Comparison of ENCODE assay signal across 8 cellular contexts in the genomic region with DNA sequence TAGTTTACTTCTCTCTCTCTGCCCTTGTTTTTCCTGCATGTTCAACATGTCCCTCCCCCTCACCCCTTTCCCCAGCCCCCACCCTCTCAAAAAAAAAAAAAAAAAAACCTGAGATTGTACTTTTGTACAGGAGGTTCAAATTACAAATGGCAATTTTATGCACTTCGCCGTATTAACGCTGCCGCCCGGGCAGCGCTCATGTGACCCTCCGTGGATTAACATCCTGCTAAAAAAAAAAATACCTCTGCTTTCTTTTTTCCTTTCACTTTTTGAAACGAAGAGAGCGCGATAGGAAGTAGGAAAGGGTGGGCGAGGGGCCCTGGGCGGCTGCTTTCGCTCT. TPM values are rescaled to one million over a fixed set of nuclear protein-coding genes. Genes with fewer than 3 reads are reported as not detected.
DNase-seq lines count a peak whose midpoint lies in the region; TF ChIP-seq lines count a peak whose summit lies in the region.

No MANE protein-coding gene starts in this region.

- in situ Hi-C loops in astrocyte of the spinal cord (cut with HindIII; ENCODE audit: low sequenced_read_pairs) = loop anchor here (25.0 kb wide), 1 partner anchor 1046 kb away; no protein-coding TSS in a partner anchor
- in situ Hi-C loops in GM13977 (cut with MboI; ENCODE audit: low pct_unique_long_range_greater_than_20kb, low sequenced_read_pairs, unreplicated experiment) = no loop called here

- CTCF ChIA-PET in activated CD4-positive, alpha-beta memory T cell treated with anti-CD3 and anti-CD28 coated beads, Interleukin-2, amount 10 ng/mL, durations not matched to agents 7 days and 5 days (lab: Charles Lee) = no interaction called here
- CTCF ChIA-PET in activated CD4-positive, alpha-beta memory T cell treated with anti-CD3 and anti-CD28 coated beads for 36 hours (lab: Charles Lee) = no interaction called here

- no peak for DNase-seq in activated CD4-positive, alpha-beta memory T cell treated with anti-CD3 and anti-CD28 coated beads, Interleukin-2, amount 10 ng/mL, durations not matched to agents 7 days and 5 days
- DNase-seq in activated CD4-positive, alpha-beta memory T cell treated with anti-CD3 and anti-CD28 coated beads for 36 hours = no peak
- DNase-seq in astrocyte of the spinal cord (ENCODE audit: low read depth, low spot score) (peak; percentile 56), tibial artery (no peak), retina (no peak), activated T-cell treated with anti-CD3 and anti-CD28 coated beads for 4 hours (no peak), GM13977 (ENCODE audit: low spot score) (no peak)

- no peaks in the 10 kb centered on the region for H3K9me3 ChIP-seq in liver (ENCODE audit: control insufficient read depth in 4 of 4, low read length in 3 of 4)
- H3K9me3 ChIP-seq in tibial artery = no peaks in the 10 kb centered on the region

- H3K9me3 Mint-ChIP-seq in activated CD4-positive, alpha-beta memory T cell treated with anti-CD3 and anti-CD28 coated beads, Interleukin-2, amount 10 ng/mL, durations not matched to agents 7 days and 5 days = no peaks in the 10 kb centered on the region
- H3K9me3 Mint-ChIP-seq in activated CD4-positive, alpha-beta memory T cell treated with anti-CD3 and anti-CD28 coated beads for 36 hours = no peaks in the 10 kb centered on the region

- H3K36me3 ChIP-seq in liver (ENCODE audit: control insufficient read depth in 4 of 4, insufficient read depth in 3 of 4, low read depth in 1 of 4, low read length in 3 of 4) (peaks cover 0 to 5% (median 0%) of the 10 kb centered on the region in 4 donors), tibial artery (peaks cover 50 to 61% (median 54%) of the 10 kb centered on the region in 3 donors)

- intact Hi-C loops in activated CD4-positive, alpha-beta memory T cell treated with anti-CD3 and anti-CD28 coated beads for 36 hours (cut with micrococcal nuclease) = loop anchor here (5.0 kb wide), 1 partner anchor 79 kb away; no protein-coding TSS in a partner anchor
- intact Hi-C loops in tibial artery (cut with DNase I; ENCODE audit: low total_unique reads) = loop anchor here (10.0 kb wide), 2 partner anchors 1158 to 1488 kb away; no protein-coding TSS in a partner anchor

- H3K4me3 ChIP-seq in astrocyte of the spinal cord (ENCODE audit: low read depth, low read length) (peak overlapping the region; percentile 99), liver (ENCODE audit: low read depth in 1 of 3, low read length in 3 of 3) (peak overlapping the region; percentile 74 to 93 (median 92)), tibial artery (peak overlapping the region; percentile 92 to 97)

- no peak for TF ChIP-seq RAD21 in liver (IDR thresholded peaks at IDR 0.05)

- POLR2A ChIA-PET in activated CD4-positive, alpha-beta memory T cell treated with anti-CD3 and anti-CD28 coated beads, Interleukin-2, amount 10 ng/mL, durations not matched to agents 7 days and 5 days (lab: Charles Lee) = no interaction called here
- POLR2A ChIA-PET in activated CD4-positive, alpha-beta memory T cell treated with anti-CD3 and anti-CD28 coated beads for 36 hours (lab: Charles Lee) = no interaction called here

- 2% methylated on average over 13 of the region's 13 CpGs for WGBS in liver

- no peak overlapping the region for H3K27ac Mint-ChIP-seq in activated CD4-positive, alpha-beta memory T cell treated with anti-CD3 and anti-CD28 coated beads, Interleukin-2, amount 10 ng/mL, durations not matched to agents 7 days and 5 days
- no peak overlapping the region for H3K27ac Mint-ChIP-seq in activated CD4-positive, alpha-beta memory T cell treated with anti-CD3 and anti-CD28 coated beads for 36 hours

- H3K36me3 Mint-ChIP-seq in activated CD4-positive, alpha-beta memory T cell treated with anti-CD3 and anti-CD28 coated beads, Interleukin-2, amount 10 ng/mL, durations not matched to agents 7 days and 5 days (ENCODE audit: low read depth) = peaks cover 17% of the 10 kb centered on the region
- peaks cover 3% of the 10 kb centered on the region for H3K36me3 Mint-ChIP-seq in activated CD4-positive, alpha-beta memory T cell treated with anti-CD3 and anti-CD28 coated beads for 36 hours

- peak overlapping the region; percentile 13 for H3K4me3 Mint-ChIP-seq in activated CD4-positive, alpha-beta memory T cell treated with anti-CD3 and anti-CD28 coated beads, Interleukin-2, amount 10 ng/mL, durations not matched to agents 7 days and 5 days
- H3K4me3 Mint-ChIP-seq in activated CD4-positive, alpha-beta memory T cell treated with anti-CD3 and anti-CD28 coated beads for 36 hours = no peak overlapping the region

- H3K27me3 Mint-ChIP-seq in activated CD4-positive, alpha-beta memory T cell treated with anti-CD3 and anti-CD28 coated beads, Interleukin-2, amount 10 ng/mL, durations not matched to agents 7 days and 5 days = peaks cover 78% of the 10 kb centered on the region
- H3K27me3 Mint-ChIP-seq in activated CD4-positive, alpha-beta memory T cell treated with anti-CD3 and anti-CD28 coated beads for 36 hours = peaks cover 76% of the 10 kb centered on the region

- peak overlapping the region; percentile 81 to 89 for H3K9ac ChIP-seq in liver (ENCODE audit: low read depth in 1 of 2, low read length in 2 of 2)

- TF ChIP-seq CTCF in astrocyte of the spinal cord (IDR thresholded peaks at IDR 0.05; ENCODE audit: low read depth, low read length) = no peak
- no peak for TF ChIP-seq CTCF in liver (IDR thresholded peaks at IDR 0.05; ENCODE audit: low read depth, low read length, missing input control)
- no peak for TF ChIP-seq CTCF in tibial artery (IDR thresholded peaks at IDR 0.05)
- no peak for TF ChIP-seq CTCF in GM13977 (IDR thresholded peaks at IDR 0.05; ENCODE audit: extremely low read depth, insufficient read depth, missing control alignments)

- peaks cover 17% of the 10 kb centered on the region for H3K4me1 Mint-ChIP-seq in activated CD4-positive, alpha-beta memory T cell treated with anti-CD3 and anti-CD28 coated beads, Interleukin-2, amount 10 ng/mL, durations not matched to agents 7 days and 5 days
- peaks cover 13% of the 10 kb centered on the region for H3K4me1 Mint-ChIP-seq in activated CD4-positive, alpha-beta memory T cell treated with anti-CD3 and anti-CD28 coated beads for 36 hours (ENCODE audit: low read depth)

- no peaks in the 10 kb centered on the region for H3K27me3 ChIP-seq in liver (ENCODE audit: control insufficient read depth in 4 of 4, insufficient read depth in 4 of 4, low read length in 3 of 4)
- H3K27me3 ChIP-seq in tibial artery = no peaks in the 10 kb centered on the region

- peaks cover 3 to 37% (median 28%) of the 10 kb centered on the region in 4 donors for H3K4me1 ChIP-seq in liver (ENCODE audit: control insufficient read depth in 4 of 4, insufficient read depth in 4 of 4, low read length in 3 of 4)
- peaks cover 0 to 8% (median 4%) of the 10 kb centered on the region in 4 donors for H3K4me1 ChIP-seq in tibial artery

- H3K27ac ChIP-seq in liver (ENCODE audit: low read depth in 1 of 2, low read length in 2 of 2) (peak overlapping the region; percentile 90 to 94), tibial artery (peak overlapping the region; percentile 97 to 99)

TF ChIP-seq in liver, 16 proteins besides CTCF, POLR2A, EP300 and RAD21:
- TF ChIP-seq HNF4A (conservative IDR thresholded peaks at IDR 0.05) (peak; percentile 42 to 46), EGR1 (IDR thresholded peaks at IDR 0.05; ENCODE audit: low read depth in 2 of 2) (no peak), YY1 (IDR thresholded peaks at IDR 0.05) (no peak), RXRA (IDR thresholded peaks at IDR 0.05) (no peak), JUND (IDR thresholded peaks at IDR 0.05) (no peak), GABPA (IDR thresholded peaks at IDR 0.05 in 1 of 2, conservative IDR thresholded peaks at IDR 0.05 in 1 of 2) (no peak)
- TF ChIP-seq, protein P1, sequence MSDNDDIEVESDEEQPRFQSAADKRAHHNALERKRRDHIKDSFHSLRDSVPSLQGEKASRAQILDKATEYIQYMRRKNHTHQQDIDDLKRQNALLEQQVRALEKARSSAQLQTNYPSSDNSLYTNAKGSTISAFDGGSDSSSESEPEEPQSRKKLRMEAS (IDR thresholded peaks at IDR 0.05) = no peak
- TF ChIP-seq, protein P2, sequence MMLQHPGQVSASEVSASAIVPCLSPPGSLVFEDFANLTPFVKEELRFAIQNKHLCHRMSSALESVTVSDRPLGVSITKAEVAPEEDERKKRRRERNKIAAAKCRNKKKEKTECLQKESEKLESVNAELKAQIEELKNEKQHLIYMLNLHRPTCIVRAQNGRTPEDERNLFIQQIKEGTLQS (IDR thresholded peaks at IDR 0.05) = no peak

RNA-seq across cellular contexts. Expression of gene NR2F2, which starts 2.3 kb away (rescaled TPM):
- total RNA-seq in activated CD4-positive, alpha-beta memory T cell treated with anti-CD3 and anti-CD28 coated beads, Interleukin-2, amount 10 ng/mL, durations not matched to agents 7 days and 5 days = not detected
- not detected for total RNA-seq in activated CD4-positive, alpha-beta memory T cell treated with anti-CD3 and anti-CD28 coated beads for 36 hours
- 1 to 10 TPM; 5.9 to 6.4 TPM for total RNA-seq in liver
- 10 to 100 TPM; 12.0 to 22.4 TPM for polyA plus RNA-seq in liver

Comparison
In these comparisons a context has a peak if more than half of its experiments do, and no peak if none do; other contexts are left out.
1. RNA of gene NR2F2, which starts 2.3 kb away (total RNA-seq): 5.9 to 6.4 TPM in liver; not detected in activated CD4-positive, alpha-beta memory T cell treated with anti-CD3 and anti-CD28 coated beads, Interleukin-2, amount 10 ng/mL, durations not matched to agents 7 days and 5 days and not detected in activated CD4-positive, alpha-beta memory T cell treated with anti-CD3 and anti-CD28 coated beads for 36 hours; every median in the first group is over 4 times any median in the second.
2. Peak in every context shown above with its lines, with median percentiles within 50 percentile points of each other: H3K4me3 ChIP-seq.